In genomic region chr2:85602476-85603234, GRCh38 we compare ENCODE assay signal across 8 cellular contexts. TPM values are rescaled to one million over a fixed set of nuclear protein-coding genes. Genes with fewer than 3 reads are reported as not detected.
DNase-seq lines count a peak whose midpoint lies in the region; ATAC-seq and TF ChIP-seq lines count a peak whose summit lies in the region.

Gene TMEM150A, minus strand, starts transcription at chr2:85602698. Its CDS starts 750 bp downstream, at chr2:85601948.

- peaks cover 31% of the 10 kb centered on the region for H3K4me1 ChIP-seq in Karpas-422 (ENCODE audit: low read length)
- H3K4me1 ChIP-seq in foreskin keratinocyte = peaks cover 14% of the 10 kb centered on the region
- H3K4me1 ChIP-seq in neural progenitor cell = peaks cover 4% of the 10 kb centered on the region

- H3K9me3 Mint-ChIP-seq in neural progenitor cell = no peaks in the 10 kb centered on the region

- H3K9me3 ChIP-seq in Karpas-422 (ENCODE audit: low read length) (no peaks in the 10 kb centered on the region), neural progenitor cell (ENCODE audit: low read depth) (no peaks in the 10 kb centered on the region)

- no peaks in the 10 kb centered on the region for H4K20me1 ChIP-seq in Karpas-422 (ENCODE audit: insufficient read depth, low read depth, low read length)
- peaks cover 22% of the 10 kb centered on the region for H4K20me1 ChIP-seq in neural progenitor cell (ENCODE audit: low read depth)

- H3K27ac ChIP-seq in Karpas-422 (ENCODE audit: low read length) (0 out of 2 replicates have a peak within 1 kb of the TSS, but pooled peaks have one; percentile 10), foreskin keratinocyte (no peak within 1 kb of the TSS), neural progenitor cell (peak within 1 kb of the TSS; percentile 31)

- H3K27me3 Mint-ChIP-seq in neural progenitor cell (ENCODE audit: insufficient read depth, low read depth) = peaks cover 7% of the 10 kb centered on the region

- peak within 1 kb of the TSS; percentile 89 for H3K4me3 Mint-ChIP-seq in neural progenitor cell

- H3K36me3 Mint-ChIP-seq in neural progenitor cell = peaks cover 10% of the 10 kb centered on the region

- H3K4me3 ChIP-seq in Karpas-422 (ENCODE audit: low read length) = peak within 1 kb of the TSS; percentile 70
- peak within 1 kb of the TSS; percentile 89 for H3K4me3 ChIP-seq in neural progenitor cell

- H3K9me2 ChIP-seq in Karpas-422 (replicated peaks; ENCODE audit: insufficient read depth, low read length) = no peaks in the 10 kb centered on the region

- H3K9ac ChIP-seq in Karpas-422 (ENCODE audit: low read length) = peak within 1 kb of the TSS; percentile 68
- peak within 1 kb of the TSS; percentile 50 for H3K9ac ChIP-seq in neural progenitor cell

- H2AFZ ChIP-seq in Karpas-422 (ENCODE audit: low read length) = peak within 1 kb of the TSS; percentile 40
- peak within 1 kb of the TSS; percentile 83 for H2AFZ ChIP-seq in neural progenitor cell (replicated peaks)

- ATAC-seq in GM21825 (IDR thresholded peaks at IDR 0.05; ENCODE audit: unreplicated experiment) (peak; percentile 94), foreskin keratinocyte (peak; percentile 91)

- H3F3A ChIP-seq in neural progenitor cell (ENCODE audit: low read depth) = peaks cover 24% of the 10 kb centered on the region

- H3K4me2 ChIP-seq in Karpas-422 (ENCODE audit: low read depth, low read length, poor library complexity, severe bottlenecking) (peak within 1 kb of the TSS; percentile 83), neural progenitor cell (peak within 1 kb of the TSS; percentile 99)

- peaks cover 25% of the 10 kb centered on the region for H3K4me1 Mint-ChIP-seq in neural progenitor cell

- peak within 1 kb of the TSS; percentile 46 for H3K27ac Mint-ChIP-seq in neural progenitor cell

- peak; percentile 89 for DNase-seq in ELF-1 (ENCODE audit: low read depth, low spot score)
- peak; percentile 98 for DNase-seq in Karpas-422
- peak; percentile 43 for DNase-seq in SIG-M5 (lab: John Stamatoyannopoulos, UW)
- peak; percentile 82 for DNase-seq in activated gamma-delta T cell treated with anti-CD3 and anti-CD28 coated beads, Interleukin-2, amount 50 U/mL, for 16 hours (ENCODE audit: low read depth)
- DNase-seq in foreskin keratinocyte = peak; percentile 61 to 78
- peak; percentile 96 for DNase-seq in neural progenitor cell (ENCODE audit: low spot score)
- peak; percentile 90 for DNase-seq in stromal cell of bone marrow (ENCODE audit: low read depth)

- H3K79me2 ChIP-seq in Karpas-422 (ENCODE audit: low read length) (peaks cover 2% of the 10 kb centered on the region), neural progenitor cell (ENCODE audit: low read depth) (peaks cover 16% of the 10 kb centered on the region)

- TF ChIP-seq CTCF in foreskin keratinocyte (conservative IDR thresholded peaks at IDR 0.05) = peak; percentile 57
- peak; percentile 45 for TF ChIP-seq CTCF in neural progenitor cell (IDR thresholded peaks at IDR 0.05)

- peaks cover 7% of the 10 kb centered on the region; the same call in 1 of the 2 replicates for H3K36me3 ChIP-seq in Karpas-422 (ENCODE audit: insufficient read depth, low read length)
- H3K36me3 ChIP-seq in neural progenitor cell = no peaks in the 10 kb centered on the region

- H3K27me3 ChIP-seq in Karpas-422 (ENCODE audit: low read length) (no peaks in the 10 kb centered on the region), foreskin keratinocyte (no peaks in the 10 kb centered on the region), neural progenitor cell (no peaks in the 10 kb centered on the region)

RNA-seq across cellular contexts. Expression of gene TMEM150A, which starts in this region (rescaled TPM):
- 13.3 and 17.2 TPM in 2 replicates for total RNA-seq in Karpas-422 (2014; rRNA removed; shearing (Covaris generic); ENCODE audit: low replicate concordance)
- total RNA-seq in foreskin keratinocyte = 8.1 and 8.8 TPM in 2 replicates
- polyA plus RNA-seq in foreskin keratinocyte = 12.7 and 12.8 TPM in 2 replicates
- total RNA-seq in neural progenitor cell (ENCODE audit: low replicate concordance) = 7.2 and 12.5 TPM in 2 replicates

Comparison
In these comparisons a context has a peak if more than half of its experiments do, and no peak if none do; other contexts are left out.
1. DNase-seq: peak in every context shown above with its lines; median percentile 98 in Karpas-422; 96 in neural progenitor cell; 90 in stromal cell of bone marrow; 89 in ELF-1; 82 in activated gamma-delta T cell treated with anti-CD3 and anti-CD28 coated beads, Interleukin-2, amount 50 U/mL, for 16 hours; 70 in foreskin keratinocyte; 43 in SIG-M5.